In genomic region chr15:64046347-64047153, GRCh38 we compare ENCODE assay signal across 8 cellular contexts. TPM values are rescaled to one million over a fixed set of nuclear protein-coding genes. Genes with fewer than 3 reads are reported as not detected.
DNase-seq lines count a peak whose midpoint lies in the region; ATAC-seq and TF ChIP-seq lines count a peak whose summit lies in the region.

Gene DAPK2 (minus strand): TSS chr15:64046485. CDS start chr15:64040261, 6,224 bp downstream.

- DNase-seq in BJ (ENCODE audit: low read depth) (no peak), LoVo (ENCODE audit: low spot score) (peak; percentile 83), UCSD-AML1 (lab: John Stamatoyannopoulos, UW; ENCODE audit: unreplicated experiment) (peak; percentile 78), skeletal muscle cell (ENCODE audit: low read depth) (no peak)

- TF ChIP-seq CTCF in BJ (IDR thresholded peaks at IDR 0.05; ENCODE audit: insufficient read depth, low read depth, low read length) (peak; percentile 71), brain (conservative IDR thresholded peaks at IDR 0.05) (peak; percentile 64 to 84)

- H3K9me3 Mint-ChIP-seq in brain, result peaks cover 0 to 3% (median 0%) of the 10 kb centered on the region in 5 experiments

- ATAC-seq in GM19395 (IDR thresholded peaks at IDR 0.05; ENCODE audit: unreplicated experiment), result peak; percentile 59
- ATAC-seq in HG03095 (IDR thresholded peaks at IDR 0.05; ENCODE audit: unreplicated experiment), result no peak

- H3K4me1 Mint-ChIP-seq in brain, result peaks cover 11% of the 10 kb centered on the region

- peak within 1 kb of the TSS in 2 of 5 experiments; percentile 48 to 69 for H3K27ac Mint-ChIP-seq in brain

- no peaks in the 10 kb centered on the region for H3K9me3 ChIP-seq in iPS-15b (ENCODE audit: control insufficient read depth, insufficient read depth, low read length)

- H3K4me1 ChIP-seq in iPS-15b (ENCODE audit: control insufficient read depth, insufficient read depth, low read length), result peaks cover 2% of the 10 kb centered on the region

- H3K36me3 Mint-ChIP-seq in brain, result no peaks in the 10 kb centered on the region

- H3K4me3 ChIP-seq in BJ (ENCODE audit: low read depth, low read length) (peak within 1 kb of the TSS; percentile 57), iPS-15b (ENCODE audit: low read depth, low read length) (peak within 1 kb of the TSS; percentile 78), skeletal muscle cell (ENCODE audit: low read depth, low read length) (peak within 1 kb of the TSS; percentile 46)

- peaks cover 23% of the 10 kb centered on the region for H3K27me3 Mint-ChIP-seq in brain

- CTCF ChIA-PET in BJ (lab: Yijun Ruan, JAX), result interaction anchor here (0.6 to 3.4 kb wide), 38 partner anchors 8 to 435 kb away, joined by 3 to 21 read pairs (median 4); partner anchors contain the start of gene HERC1

- peak within 1 kb of the TSS; percentile 70 for H3K9ac ChIP-seq in iPS-15b (ENCODE audit: low read depth, low read length)

- peak within 1 kb of the TSS; percentile 80 to 86 (median 82) for H3K4me3 Mint-ChIP-seq in brain

- no peaks in the 10 kb centered on the region for H3K27me3 ChIP-seq in BJ (ENCODE audit: control insufficient read depth, insufficient read depth, low read length)
- H3K27me3 ChIP-seq in iPS-15b (ENCODE audit: control insufficient read depth, insufficient read depth, low read length), result peaks cover 42% of the 10 kb centered on the region

- POLR2A ChIA-PET in BJ (lab: Charles Lee), result no interaction called here

- H3K36me3 ChIP-seq in BJ (ENCODE audit: control insufficient read depth, insufficient read depth, low read length) (no peaks in the 10 kb centered on the region), iPS-15b (ENCODE audit: control insufficient read depth, insufficient read depth, low read length) (no peaks in the 10 kb centered on the region)

RNA-seq across cellular contexts. Expression of gene DAPK2, which starts in this region (rescaled TPM):
- polyA plus RNA-seq in BJ (2011; rRNA removed), result 10.5 and 12.4 TPM in 2 replicates
- polyA minus RNA-seq in BJ (2011; rRNA and poly(A)+ RNA removed), result 8.1 and 16.4 TPM in 2 replicates
- 5.1 TPM for polyA plus RNA-seq in brain (ENCODE audit: insufficient read depth, low read depth, low replicate concordance)

Comparison
In these comparisons a context has a peak if more than half of its experiments do, and no peak if none do; other contexts are left out.
1. DNase-seq: peak in LoVo (single experiment) and UCSD-AML1 (single experiment); none in BJ (single experiment) and skeletal muscle cell (single experiment).
2. Peak in every context shown above with its lines, with median percentiles within 50 percentile points of each other: H3K4me3 ChIP-seq.